1 cellular context compared by ENCODE assay signal in genomic region chr3:39153977-39154299, GRCh38.
TF ChIP-seq lines count a peak whose summit lies in the region.

No MANE protein-coding gene starts in this region.

TF ChIP-seq in liver, 16 proteins besides CTCF, POLR2A, EP300 and RAD21 (continued from another document):
- TF ChIP-seq ZBTB33 (IDR thresholded peaks at IDR 0.05) (no peak), ATF3 (IDR thresholded peaks at IDR 0.05) (no peak), EGR1 (IDR thresholded peaks at IDR 0.05; ENCODE audit: low read depth in 2 of 2) (no peak), SP1 (IDR thresholded peaks at IDR 0.05) (no peak), MAX (IDR thresholded peaks at IDR 0.05) (no peak), TAF1 (conservative IDR thresholded peaks at IDR 0.05) (no peak), GABPA (IDR thresholded peaks at IDR 0.05 in 1 of 2, conservative IDR thresholded peaks at IDR 0.05 in 1 of 2) (no peak), NR2F2 (IDR thresholded peaks at IDR 0.05) (no peak), RXRA (IDR thresholded peaks at IDR 0.05) (no peak)
